ENCODE assay signal across 22 cellular contexts in genomic region chr12:125503128-125503527, GRCh38.
"Had no signal": no experiment of that assay in that cellular context is flagged by ENCODE, and none has a peak within 500 bp of the region (broad histone marks: within the 10 kb centered on the region; RNA-seq: fewer than 3 reads in every experiment).

No MANE protein-coding gene starts in this region.

- H3K4me1 ChIP-seq: heart right ventricle, left lung, lower lobe of right lung, pancreas, right lobe of liver, testis, transverse colon had no signal

- H3K4me1 Mint-ChIP-seq: memory B cell; natural killer cell; stimulated activated naive B cell treated with anti-CD40 and anti-IgM and Interleukin-4, amounts not matched to agents 10 μg/mL and 1 μg/mL and 100 μg/mL, for 72 hours; stimulated activated naive CD8-positive, alpha-beta T cell treated with anti-CD3 and anti-CD28 coated beads, Interleukin-15, amount 100 ng/mL, for 72 hours had no signal

- H3K27me3 Mint-ChIP-seq: dendritic cell treated with granulocyte-macrophage colony-stimulating factor and Interleukin-4, amounts not matched to agents 40 ng/mL and 50 ng/mL, for 4 days; memory B cell; progenitor cell of endocrine pancreas; stimulated activated naive B cell treated with anti-CD40 and anti-IgM and Interleukin-4, amounts not matched to agents 10 μg/mL and 1 μg/mL and 100 μg/mL, for 72 hours; stimulated activated naive CD8-positive, alpha-beta T cell treated with anti-CD3 and anti-CD28 coated beads, Interleukin-15, amount 100 ng/mL, for 72 hours had no signal

- H3K36me3 ChIP-seq: heart right ventricle, left lung, lower lobe of right lung, pancreas, right lobe of liver, transverse colon had no signal

- H3K9me3 Mint-ChIP-seq: dendritic cell treated with granulocyte-macrophage colony-stimulating factor and Interleukin-4, amounts not matched to agents 40 ng/mL and 50 ng/mL, for 4 days; endodermal cell; memory B cell; mesothelial cell of epicardium; neural crest cell; stimulated activated naive CD8-positive, alpha-beta T cell treated with anti-CD3 and anti-CD28 coated beads, Interleukin-15, amount 100 ng/mL, for 72 hours had no signal

- H3K36me3 Mint-ChIP-seq: memory B cell; mesothelial cell of epicardium; natural killer cell; stimulated activated naive B cell treated with anti-CD40 and anti-IgM and Interleukin-4, amounts not matched to agents 10 μg/mL and 1 μg/mL and 100 μg/mL, for 72 hours had no signal

- H3K27ac ChIP-seq: heart right ventricle, left lung, lower lobe of right lung, pancreas, right lobe of liver, testis, transverse colon had no signal

- H3K9me3 ChIP-seq: heart right ventricle, left lung, lower lobe of right lung, pancreas, right lobe of liver, testis, transverse colon had no signal

- DNase-seq: cerebellar nuclear complex; endodermal cell; erythroblast; foreskin melanocyte; heart right ventricle; hypothalamus; lower lobe of right lung; natural killer cell; occipital lobe; pancreas; right lobe of liver; stimulated activated CD4-positive, alpha-beta T cell treated with anti-CD3 and anti-CD28 coated beads, Interleukin-4, amount 100 ng/mL, for 24 hours; stimulated activated naive B cell treated with anti-CD40 and anti-IgM and Interleukin-4, amounts not matched to agents 10 μg/mL and 1 μg/mL and 100 μg/mL, for 72 hours; stimulated activated naive CD8-positive, alpha-beta T cell treated with anti-CD3 and anti-CD28 coated beads, Interleukin-15, amount 100 ng/mL, for 72 hours; testis; transverse colon had no signal

- H3K27me3 ChIP-seq: left lung, pancreas, right lobe of liver, testis, transverse colon had no signal

- H3K4me3 Mint-ChIP-seq: dendritic cell treated with granulocyte-macrophage colony-stimulating factor and Interleukin-4, amounts not matched to agents 40 ng/mL and 50 ng/mL, for 4 days; endodermal cell; memory B cell; mesothelial cell of epicardium; natural killer cell; neural crest cell; stimulated activated naive B cell treated with anti-CD40 and anti-IgM and Interleukin-4, amounts not matched to agents 10 μg/mL and 1 μg/mL and 100 μg/mL, for 72 hours; stimulated activated naive CD8-positive, alpha-beta T cell treated with anti-CD3 and anti-CD28 coated beads, Interleukin-15, amount 100 ng/mL, for 72 hours had no signal

- H3K27ac Mint-ChIP-seq: dendritic cell treated with granulocyte-macrophage colony-stimulating factor and Interleukin-4, amounts not matched to agents 40 ng/mL and 50 ng/mL, for 4 days; endodermal cell; memory B cell; mesothelial cell of epicardium; natural killer cell; progenitor cell of endocrine pancreas; stimulated activated naive B cell treated with anti-CD40 and anti-IgM and Interleukin-4, amounts not matched to agents 10 μg/mL and 1 μg/mL and 100 μg/mL, for 72 hours; stimulated activated naive CD8-positive, alpha-beta T cell treated with anti-CD3 and anti-CD28 coated beads, Interleukin-15, amount 100 ng/mL, for 72 hours had no signal

- H3K4me3 ChIP-seq: heart right ventricle, left lung, lower lobe of right lung, pancreas, right lobe of liver, testis, transverse colon had no signal

- ATAC-seq: heart right ventricle; left lung; lower lobe of right lung; natural killer cell; pancreas; right lobe of liver; stimulated activated naive B cell treated with anti-CD40 and anti-IgM and Interleukin-4, amounts not matched to agents 10 μg/mL and 1 μg/mL and 100 μg/mL, for 72 hours; stimulated activated naive CD8-positive, alpha-beta T cell treated with anti-CD3 and anti-CD28 coated beads, Interleukin-15, amount 100 ng/mL, for 72 hours had no signal
